29 cellular contexts compared by ENCODE assay signal in genomic region chr6:21556506-21556905, GRCh38.
"Had no signal": no experiment of that assay in that cellular context is flagged by ENCODE, and none has a peak within 500 bp of the region (broad histone marks: within the 10 kb centered on the region; RNA-seq: fewer than 3 reads in every experiment).

No MANE protein-coding gene starts in this region.

- H3K4me2 ChIP-seq: PC-9 had no signal

- H3K4me3 ChIP-seq: cardiac muscle cell, PC-9 had no signal

- H3K27ac ChIP-seq: brain microvascular endothelial cell, cardiac muscle cell, PC-9, RWPE1, WERI-Rb-1 had no signal

- H2AFZ ChIP-seq: PC-9 had no signal

- ATAC-seq: activated CD8-positive, alpha-beta memory T cell treated with anti-CD3 and anti-CD28 coated beads, Interleukin-2, amount 10 ng/mL, durations not matched to agents 7 days and 5 days; activated naive CD8-positive, alpha-beta T cell treated with anti-CD3 and anti-CD28 coated beads, Interleukin-2, amount 50 U/mL, for 24 hours; Right ventricle myocardium inferior had no signal

- H3K36me3 ChIP-seq: brain microvascular endothelial cell, cardiac muscle cell, WERI-Rb-1 had no signal

- H3K27me3 ChIP-seq: brain microvascular endothelial cell, cardiac muscle cell had no signal

- DNase-seq: activated CD4-positive, alpha-beta memory T cell treated with anti-CD3 and anti-CD28 coated beads, Interleukin-2, amount 10 ng/mL, durations not matched to agents 7 days and 5 days; activated CD4-positive, alpha-beta T cell treated with anti-CD3 and anti-CD28 coated beads for 1 hour; activated CD4-positive, alpha-beta T cell treated with anti-CD3 and anti-CD28 coated beads for 48 hours; activated CD4-positive, CD25-positive, alpha-beta regulatory T cell; activated CD8-positive, alpha-beta memory T cell treated with anti-CD3 and anti-CD28 coated beads for 24 hours; activated CD8-positive, alpha-beta memory T cell treated with anti-CD3 and anti-CD28 coated beads, Interleukin-2, amount 10 ng/mL, durations not matched to agents 7 days and 5 days; activated CD8-positive, alpha-beta memory T cell treated with anti-CD3 and anti-CD28 coated beads, Interleukin-2, amount 50 U/mL, for 48 hours; activated effector memory CD4-positive, alpha-beta T cell treated with Interleukin-2 at 50 U/mL for 16 hours; activated naive CD4-positive, alpha-beta T cell treated with anti-CD3 and anti-CD28 coated beads, Interleukin-2, amount 10 ng/mL, durations not matched to agents 7 days and 5 days; activated naive CD8-positive, alpha-beta T cell treated with anti-CD3 and anti-CD28 coated beads, Interleukin-2, amount 50 U/mL, for 24 hours; activated T-cell treated with anti-CD3 and anti-CD28 coated beads, Interleukin-2, amount 50 U/mL, for 48 hours; anterior cingulate cortex; brain microvascular endothelial cell; NCI-H1417 treated with DMSO at 0.1 percent for 48 hours; NCI-H187 treated with DMSO at 0.1 percent for 48 hours; NCI-H2171 treated with DMSO at 0.1 percent for 48 hours; NCI-H2227 treated with DMSO at 0.1 percent for 48 hours; NCI-H510A treated with DMSO at 0.1 percent for 48 hours; NCI-H526 treated with DMSO at 0.1 percent for 48 hours; PC-9; SIG-M5; SW 1271; T-helper 1 cell; T-helper 2 cell; T-helper 9 cell; WERI-Rb-1 had no signal
